8 cellular contexts compared by ENCODE assay signal in the genomic region with DNA sequence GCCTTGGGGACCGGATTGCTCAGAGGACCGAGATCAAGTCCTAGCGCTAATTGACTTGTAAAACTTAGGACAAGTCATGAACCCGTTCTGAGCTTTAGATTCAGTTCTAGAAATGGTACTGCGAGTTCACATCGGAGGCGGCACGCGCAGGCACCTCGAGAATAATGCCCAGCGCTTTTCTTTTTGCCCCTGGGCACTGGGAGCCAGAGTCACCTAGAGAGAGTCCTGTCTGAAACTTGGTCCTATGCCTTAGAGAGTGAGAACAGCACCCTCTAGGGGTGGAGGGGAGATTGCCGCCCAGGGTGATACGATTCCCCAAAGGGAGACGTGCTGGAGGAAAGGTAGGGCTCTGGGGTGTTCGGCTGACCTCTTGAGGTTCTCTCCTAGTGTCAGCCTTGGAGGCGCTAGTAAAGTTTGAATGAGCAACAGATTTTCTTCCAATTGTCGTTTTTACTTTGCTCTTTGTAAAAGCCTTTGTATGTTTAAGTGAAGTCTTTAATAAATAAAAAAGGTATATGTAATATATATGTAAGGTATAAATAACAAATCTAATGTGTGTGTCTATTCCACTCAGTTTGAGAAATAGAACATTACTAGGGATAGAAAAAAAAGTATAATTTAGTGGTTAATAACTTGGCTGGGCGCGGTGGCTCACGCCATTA. TPM values are rescaled to one million over a fixed set of nuclear protein-coding genes. Genes with fewer than 3 reads are reported as not detected.
DNase-seq lines count a peak whose midpoint lies in the region; ATAC-seq and TF ChIP-seq lines count a peak whose summit lies in the region.

No MANE protein-coding gene starts in this region.

- no peaks in the 10 kb centered on the region for H3K36me3 ChIP-seq in PC-3 (ENCODE audit: low read depth, low read length)

- H3K4me1 Mint-ChIP-seq in nephron = peaks cover 6% of the 10 kb centered on the region

- ATAC-seq in GM21786 (IDR thresholded peaks at IDR 0.05; ENCODE audit: unreplicated experiment) (peak; percentile 68), PC-3 (peak; percentile 68)

- H3F3A ChIP-seq in PC-3 (ENCODE audit: low read length, unreplicated experiment) = no peaks in the 10 kb centered on the region

- no peaks in the 10 kb centered on the region for H3K36me3 Mint-ChIP-seq in nephron (ENCODE audit: low read depth)

- POLR2A ChIA-PET in PC-3 (lab: Charles Lee; ENCODE audit: unreplicated experiment) = no interaction called here

- peaks cover 2% of the 10 kb centered on the region for H3K27me3 Mint-ChIP-seq in nephron (ENCODE audit: low read depth)

- no peaks in the 10 kb centered on the region for H3K9me3 Mint-ChIP-seq in nephron

- peak overlapping the region in 1 of 3 experiments; percentile 8 for H3K27ac Mint-ChIP-seq in nephron

- no peaks in the 10 kb centered on the region for H3K9me2 ChIP-seq in PC-3 (replicated peaks; ENCODE audit: low read length)

- H3K4me1 ChIP-seq in PC-3 (ENCODE audit: insufficient read depth, low read length) = peaks cover 2% of the 10 kb centered on the region; the same call in 1 of the 2 replicates

- H3K9ac ChIP-seq in PC-3 (ENCODE audit: low read length) = peak overlapping the region; percentile 98

- H3K4me2 ChIP-seq in PC-3 (ENCODE audit: low read length) = peak overlapping the region; percentile 99

- CTCF ChIA-PET in PC-3 (lab: Charles Lee) = interaction anchor here (0.8 kb wide), 2 partner anchors 55 to 116 kb away, joined by 3 to 6 read pairs; no protein-coding TSS in a partner anchor

- no peaks in the 10 kb centered on the region for H3K27me3 ChIP-seq in PC-3 (ENCODE audit: low read length)

- peak overlapping the region; percentile 93 to 98 (median 97) for H3K4me3 Mint-ChIP-seq in nephron

- H3K4me3 ChIP-seq in PC-3 (ENCODE audit: low read length) = peak overlapping the region; percentile 96

- H4K20me1 ChIP-seq in PC-3 (ENCODE audit: low read length) = no peaks in the 10 kb centered on the region

- peak overlapping the region; percentile 83 for H2AFZ ChIP-seq in PC-3 (ENCODE audit: low read length)

- H3K9me3 ChIP-seq in PC-3 (ENCODE audit: low read length) = no peaks in the 10 kb centered on the region

- intact Hi-C loops in PC-3 (cut with micrococcal nuclease) = loop anchor here (1.0 kb wide), 1 partner anchor 105 kb away; no protein-coding TSS in a partner anchor

- DNase-seq in DMS79 (lab: John Stamatoyannopoulos, UW) (peak; percentile 83), KG1 (lab: John Stamatoyannopoulos, UW) (peak; percentile 96), PC-3 (peak; percentile 98), fibroblast of peridontal ligament (ENCODE audit: extremely low read depth) (peak; percentile 87)
- DNase-seq in activated T-cell treated with anti-CD3 and anti-CD28 coated beads, Interleukin-2, amount 50 U/mL, for 48 hours = peak; percentile 95 to 98
- DNase-seq in stimulated activated naive CD4-positive, alpha-beta T cell treated with Interleukin-2 at 50 U/mL for 16 hours (lab: John Stamatoyannopoulos, UW) = peak; percentile 86

- peak overlapping the region; percentile 63 for H3K27ac ChIP-seq in PC-3 (ENCODE audit: low read length)

- BruUV-seq in PC-3 (replicated peaks; lab: Mats Ljungman, UMichigan) = no TSS peak

- peaks cover 56% of the 10 kb centered on the region for H3K79me2 ChIP-seq in PC-3 (ENCODE audit: low read length)

- TF ChIP-seq CTCF in PC-3 (conservative IDR thresholded peaks at IDR 0.05; ENCODE audit: low read depth, low read length) (peak; percentile 96), nephron (IDR thresholded peaks at IDR 0.05; ENCODE audit: unreplicated experiment in 3 of 3) (peak; percentile 80 to 92 (median 87))

RNA-seq across cellular contexts. Expression of gene EEF1AKMT4, which starts 0.8 kb away (rescaled TPM):
- 27.3 and 37.8 TPM in 2 replicates for total RNA-seq in PC-3 (2014; rRNA removed)

RNA-seq across cellular contexts. Expression of gene ALG3, which starts 1.5 kb away (rescaled TPM):
- 65.9 and 89.0 TPM in 2 replicates for total RNA-seq in PC-3 (2014; rRNA removed)

RNA-seq across cellular contexts. Expression of gene CAMK2N2, which starts 11.1 kb away (rescaled TPM):
- 1.1 and 1.2 TPM in 2 replicates for total RNA-seq in PC-3 (2014; rRNA removed)

RNA-seq across cellular contexts. Expression of gene VWA5B2, which starts 20.9 kb away (rescaled TPM):
- 1.4 and 1.9 TPM in 2 replicates for total RNA-seq in PC-3 (2014; rRNA removed)

RNA-seq across cellular contexts. Expression of gene ECE2, which starts 25.5 kb away (rescaled TPM):
- total RNA-seq in PC-3 (2014; rRNA removed) = not detected in 2 replicates

Comparison
In these comparisons a context has a peak if more than half of its experiments do, and no peak if none do; other contexts are left out.
1. Peak in every context shown above with its lines: DNase-seq, ATAC-seq, H3K4me3 ChIP-seq and H3K27ac ChIP-seq.